In genomic region chr11:91104237-91104636, GRCh38 we compare ENCODE assay signal across 15 cellular contexts.
A peak's percentile ranks its signal among the peaks of the same experiment; 100 is the strongest.
DNase-seq lines count a peak whose midpoint lies in the region; TF ChIP-seq lines count a peak whose summit lies in the region.
"Had no signal": no experiment of that assay in that cellular context is flagged by ENCODE, and none has a peak within 500 bp of the region (broad histone marks: within the 10 kb centered on the region; RNA-seq: fewer than 3 reads in every experiment).

No MANE protein-coding gene starts in this region.

- H3K4me1 ChIP-seq in A673 (ENCODE audit: insufficient read depth, low read length, poor library complexity, severe bottlenecking) (no peaks in the 10 kb centered on the region), mammary epithelial cell (ENCODE audit: insufficient read depth, low read length) (peaks cover 16% of the 10 kb centered on the region)
- H3K4me1 ChIP-seq: pancreas, tibial artery had no signal

- H3K27ac Mint-ChIP-seq in activated naive CD8-positive, alpha-beta T cell treated with anti-CD3 and anti-CD28 coated beads for 36 hours: no peak overlapping the region

- CTCF ChIA-PET in A673 (lab: Charles Lee) (no interaction called here), mammary epithelial cell (lab: Charles Lee; ENCODE audit: low non-redundant PET) (no interaction called here)

- H3K27me3 Mint-ChIP-seq in activated naive CD8-positive, alpha-beta T cell treated with anti-CD3 and anti-CD28 coated beads for 36 hours: no peaks in the 10 kb centered on the region

- WGBS in mammary epithelial cell (ENCODE audit: low coverage, missing lambda C conversion rate): 11% methylated on average over 2 of the region's 2 CpGs

- TF ChIP-seq CTCF in A673 (conservative IDR thresholded peaks at IDR 0.05; ENCODE audit: low read depth, low read length) (no peak), mammary epithelial cell (conservative IDR thresholded peaks at IDR 0.05 in 1 of 2, IDR thresholded peaks at IDR 0.05 in 1 of 2; ENCODE audit: extremely low read depth in 1 of 2, insufficient read depth in 1 of 2, low read depth in 1 of 2, low read length in 2 of 2) (no peak)

- in situ Hi-C loops in mammary epithelial cell (cut with MboI; ENCODE audit: low sequenced_read_pairs in 2 of 2): no loop called here

- H3K4me3 ChIP-seq in A673 (ENCODE audit: low read depth, low read length, poor library complexity, severe bottlenecking) (no peak overlapping the region), mammary epithelial cell (replicated peaks in 1 of 3; ENCODE audit: insufficient read depth in 1 of 3, low read depth in 2 of 3, low read length in 3 of 3) (no peak overlapping the region)
- H3K4me3 ChIP-seq: pancreas, tibial artery had no signal

- intact Hi-C loops in A673 (cut with micrococcal nuclease; ENCODE audit: unreplicated experiment): no loop called here
- intact Hi-C loops in mammary epithelial cell (cut with micrococcal nuclease): loop anchor here (10.0 kb wide), 1 partner anchor 61 kb away; no protein-coding TSS in a partner anchor

- H4K20me1 ChIP-seq in mammary epithelial cell (ENCODE audit: insufficient read depth, low read length): no peaks in the 10 kb centered on the region

- peak overlapping the region; percentile 37 for H3K4me2 ChIP-seq in mammary epithelial cell (ENCODE audit: insufficient read depth, low read depth, low read length)

- no peak overlapping the region for H3K9ac ChIP-seq in mammary epithelial cell (ENCODE audit: insufficient read depth, low read length)

- no peak overlapping the region for H3K27ac ChIP-seq in A673 (ENCODE audit: low read depth, low read length, poor library complexity, severe bottlenecking)
- no peak overlapping the region for H3K27ac ChIP-seq in mammary epithelial cell (ENCODE audit: insufficient read depth, low read depth, low read length)
- H3K27ac ChIP-seq in caudate nucleus (ENCODE audit: low read depth, low read length): no peak overlapping the region
- H3K27ac ChIP-seq: pancreas, tibial artery had no signal

- dilution Hi-C loops in mammary epithelial cell (cut with HindIII; ENCODE audit: low sequenced_read_pairs): no loop called here

- no peak overlapping the region for H2AFZ ChIP-seq in mammary epithelial cell (ENCODE audit: low read depth, low read length)

- BruUV-seq in A673 (replicated peaks; lab: Mats Ljungman, UMichigan) (no TSS peak), mammary epithelial cell (replicated peaks; lab: Mats Ljungman, UMichigan) (no TSS peak)

- H3K9me3 Mint-ChIP-seq in activated naive CD8-positive, alpha-beta T cell treated with anti-CD3 and anti-CD28 coated beads for 36 hours: peaks cover 2% of the 10 kb centered on the region

- no peaks in the 10 kb centered on the region for H3K4me1 Mint-ChIP-seq in activated naive CD8-positive, alpha-beta T cell treated with anti-CD3 and anti-CD28 coated beads for 36 hours

- POLR2A ChIA-PET in A673 (lab: Charles Lee; ENCODE audit: low non-redundant PET): no interaction called here

- H3K9me3 ChIP-seq in A673 (ENCODE audit: low read depth, low read length, poor library complexity, severe bottlenecking): no peaks in the 10 kb centered on the region
- H3K9me3 ChIP-seq in mammary epithelial cell (replicated peaks; ENCODE audit: insufficient read depth, low read length): no peaks in the 10 kb centered on the region
- H3K9me3 ChIP-seq: pancreas, tibial artery had no signal

- no peak overlapping the region for H3K4me3 Mint-ChIP-seq in activated naive CD8-positive, alpha-beta T cell treated with anti-CD3 and anti-CD28 coated beads for 36 hours

- DNase-seq in A673 (ENCODE audit: low spot score) (peak; percentile 51), LHCN-M2 (ENCODE audit: low read depth) (peak; percentile 73), mammary epithelial cell (peak; percentile 58), iris pigment epithelial cell (ENCODE audit: low read depth) (peak; percentile 69), T1000 (lab: John Stamatoyannopoulos, UW) (no peak), SIG-M5 treated with dmso at 0.1 percent for 504 hours (lab: John Stamatoyannopoulos, UW; ENCODE audit: unreplicated experiment) (no peak), caudate nucleus (lab: John Stamatoyannopoulos, UW) (no peak)
- DNase-seq in activated naive CD8-positive, alpha-beta T cell treated with anti-CD3 and anti-CD28 coated beads for 36 hours: no peak
- DNase-seq: activated CD4-positive, alpha-beta T cell treated with anti-CD3 and anti-CD28 coated beads, Interleukin-2, amount 50 U/mL, for 1 hour; central memory CD4-positive, alpha-beta T cell; NCI-H1436; NCI-H510A treated with DMSO at 0.1 percent for 48 hours; pancreas; T-helper 2 cell; tibial artery had no signal

- H3K27me3 ChIP-seq in A673 (replicated peaks; ENCODE audit: insufficient read depth, low read depth, low read length, poor library complexity) (no peaks in the 10 kb centered on the region), mammary epithelial cell (ENCODE audit: insufficient read depth, low read length) (no peaks in the 10 kb centered on the region)
- H3K27me3 ChIP-seq: pancreas, tibial artery had no signal

- no peaks in the 10 kb centered on the region for H3K36me3 Mint-ChIP-seq in activated naive CD8-positive, alpha-beta T cell treated with anti-CD3 and anti-CD28 coated beads for 36 hours

- H3K79me2 ChIP-seq in mammary epithelial cell (ENCODE audit: insufficient read depth, low read length): no peaks in the 10 kb centered on the region

- H3K36me3 ChIP-seq in A673 (ENCODE audit: insufficient read depth, low read length, poor library complexity, severe bottlenecking) (no peaks in the 10 kb centered on the region), mammary epithelial cell (ENCODE audit: insufficient read depth, low read length) (no peaks in the 10 kb centered on the region)
- H3K36me3 ChIP-seq: pancreas, tibial artery had no signal

Comparison
In these comparisons a context has a peak if more than half of its experiments do, and no peak if none do; other contexts are left out.
1. DNase-seq: peak in A673 (single experiment), LHCN-M2 (single experiment), mammary epithelial cell (single experiment) and iris pigment epithelial cell (single experiment); none in activated naive CD8-positive, alpha-beta T cell treated with anti-CD3 and anti-CD28 coated beads for 36 hours (single experiment), T1000 (single experiment), SIG-M5 treated with dmso at 0.1 percent for 504 hours (single experiment) and caudate nucleus (0 of 61).